Comparison of ENCODE assay signal across 8 cellular contexts in genomic region chr2:61887684-61888303, GRCh38. TPM values are rescaled to one million over a fixed set of nuclear protein-coding genes. Genes with fewer than 3 reads are reported as not detected.
A peak's percentile ranks its signal among the peaks of the same experiment; 100 is the strongest.
DNase-seq lines count a peak whose midpoint lies in the region; ATAC-seq lines count a peak whose summit lies in the region.

No MANE protein-coding gene starts in this region.

- H3K4me1 ChIP-seq in rectal smooth muscle tissue (ENCODE audit: control insufficient read depth, insufficient read depth, low read length), result peaks cover 5% of the 10 kb centered on the region

- H3K4me3 Mint-ChIP-seq in IgD-negative memory B cell, result peak overlapping the region; percentile 94 to 100 (median 98)
- H3K4me3 Mint-ChIP-seq in activated naive CD4-positive, alpha-beta T cell treated with anti-CD3 and anti-CD28 coated beads for 36 hours, result peak overlapping the region; percentile 99

- no peaks in the 10 kb centered on the region for H3K27me3 ChIP-seq in rectal smooth muscle tissue (ENCODE audit: control insufficient read depth, insufficient read depth, low read length)

- H3K4me3 ChIP-seq in rectal smooth muscle tissue (ENCODE audit: low read length), result peak overlapping the region; percentile 97

- H3K36me3 ChIP-seq in rectal smooth muscle tissue (ENCODE audit: control insufficient read depth, insufficient read depth, low read length), result peaks cover 4% of the 10 kb centered on the region

- intact Hi-C loops in activated naive CD4-positive, alpha-beta T cell treated with anti-CD3 and anti-CD28 coated beads for 36 hours (cut with micrococcal nuclease), result loop anchor here (1.0 kb wide), 9 partner anchors 18 to 1131 kb away; partner anchors contain the start of genes B3GNT2, COMMD1, EHBP1 and FAM161A
- intact Hi-C loops in left ventricle myocardium superior (cut with micrococcal nuclease), result no loop called here

- H3K27ac ChIP-seq in rectal smooth muscle tissue (ENCODE audit: low read depth, low read length), result peak overlapping the region; percentile 99

- H3K27ac Mint-ChIP-seq in IgD-negative memory B cell, result peak overlapping the region; percentile 98 to 100 (median 99)
- peak overlapping the region; percentile 98 for H3K27ac Mint-ChIP-seq in activated naive CD4-positive, alpha-beta T cell treated with anti-CD3 and anti-CD28 coated beads for 36 hours

- no peaks in the 10 kb centered on the region for H3K36me3 Mint-ChIP-seq in IgD-negative memory B cell
- H3K36me3 Mint-ChIP-seq in activated naive CD4-positive, alpha-beta T cell treated with anti-CD3 and anti-CD28 coated beads for 36 hours (ENCODE audit: low read depth), result peaks cover 38% of the 10 kb centered on the region

- H3K4me1 Mint-ChIP-seq in IgD-negative memory B cell, result peaks cover 15 to 26% (median 23%) of the 10 kb centered on the region in 3 donors
- H3K4me1 Mint-ChIP-seq in activated naive CD4-positive, alpha-beta T cell treated with anti-CD3 and anti-CD28 coated beads for 36 hours (ENCODE audit: low read depth), result peaks cover 34% of the 10 kb centered on the region

- H3K9ac ChIP-seq in rectal smooth muscle tissue (ENCODE audit: low read length), result peak overlapping the region; percentile 92

- H3K27me3 Mint-ChIP-seq in IgD-negative memory B cell, result no peaks in the 10 kb centered on the region
- no peaks in the 10 kb centered on the region for H3K27me3 Mint-ChIP-seq in activated naive CD4-positive, alpha-beta T cell treated with anti-CD3 and anti-CD28 coated beads for 36 hours (ENCODE audit: low read depth)

- CTCF ChIA-PET in activated naive CD4-positive, alpha-beta T cell treated with anti-CD3 and anti-CD28 coated beads for 36 hours (lab: Charles Lee), result no interaction called here

- peak; percentile 2 for ATAC-seq in left ventricle myocardium superior

- DNase-seq in NCI-H82 (lab: John Stamatoyannopoulos, UW) (peak; percentile 61), NCI-H82 treated with DMSO at 0.1 percent for 48 hours (lab: John Stamatoyannopoulos, UW; ENCODE audit: unreplicated experiment) (no peak), left ventricle myocardium superior (no peak), 8988T (no peak)
- DNase-seq in activated naive CD4-positive, alpha-beta T cell treated with anti-CD3 and anti-CD28 coated beads for 36 hours, result peak; percentile 34
- DNase-seq in NK-92 treated with Interleukin-12 subunit alpha and Interleukin-12 subunit beta, amount 100 ng/mL, for 24 hours (lab: John Stamatoyannopoulos, UW), result no peak

- H3K9me3 Mint-ChIP-seq in IgD-negative memory B cell, result no peaks in the 10 kb centered on the region
- no peaks in the 10 kb centered on the region for H3K9me3 Mint-ChIP-seq in activated naive CD4-positive, alpha-beta T cell treated with anti-CD3 and anti-CD28 coated beads for 36 hours

RNA-seq across cellular contexts. Expression of gene CCT4, which starts 0.7 kb away (rescaled TPM):
- 116 TPM for polyA plus RNA-seq in IgD-negative memory B cell
- 100 to 1,000 TPM; 363 to 377 TPM for total RNA-seq in activated naive CD4-positive, alpha-beta T cell treated with anti-CD3 and anti-CD28 coated beads for 36 hours
- total RNA-seq in left ventricle myocardium superior, result 102 TPM

RNA-seq across cellular contexts. Expression of gene COMMD1, which starts 17.7 kb away (rescaled TPM):
- 55.2 TPM for polyA plus RNA-seq in IgD-negative memory B cell
- total RNA-seq in activated naive CD4-positive, alpha-beta T cell treated with anti-CD3 and anti-CD28 coated beads for 36 hours, result 10 to 100 TPM; 26.9 to 29.5 TPM
- total RNA-seq in left ventricle myocardium superior, result 57.3 TPM

RNA-seq across cellular contexts. Expression of gene FAM161A, which starts 33.9 kb away (rescaled TPM):
- 1.4 TPM for polyA plus RNA-seq in IgD-negative memory B cell
- 1 to 10 TPM; 4.0 to 5.0 TPM for total RNA-seq in activated naive CD4-positive, alpha-beta T cell treated with anti-CD3 and anti-CD28 coated beads for 36 hours
- total RNA-seq in left ventricle myocardium superior, result 0.89 TPM

Comparison
In these comparisons a context has a peak if more than half of its experiments do, and no peak if none do; other contexts are left out.
1. DNase-seq: peak in NCI-H82 (single experiment) and activated naive CD4-positive, alpha-beta T cell treated with anti-CD3 and anti-CD28 coated beads for 36 hours (single experiment); none in NCI-H82 treated with DMSO at 0.1 percent for 48 hours (single experiment), left ventricle myocardium superior (single experiment), NK-92 treated with Interleukin-12 subunit alpha and Interleukin-12 subunit beta, amount 100 ng/mL, for 24 hours (single experiment) and 8988T (single experiment).